10 cellular contexts compared by ENCODE assay signal in the genomic region with DNA sequence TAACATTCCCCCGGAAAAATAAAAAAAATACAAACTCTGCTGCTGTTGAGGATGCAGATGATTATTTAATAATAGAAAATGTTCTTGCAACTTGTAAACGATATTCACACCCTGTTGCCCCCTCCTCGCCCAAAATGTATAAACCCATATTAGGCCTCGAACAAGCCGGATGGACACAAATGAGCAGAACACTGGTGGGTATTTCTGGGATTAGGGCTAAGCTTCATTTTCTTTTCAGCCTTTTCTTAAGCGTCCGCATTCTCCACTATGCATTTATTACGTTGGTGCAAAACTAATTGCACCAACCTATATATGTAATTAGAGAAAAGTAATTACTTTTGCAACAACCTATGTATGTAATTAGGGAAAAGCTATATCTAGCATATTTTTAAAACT. TPM values are rescaled to one million over a fixed set of nuclear protein-coding genes. Genes with fewer than 3 reads are reported as not detected.
DNase-seq lines count a peak whose midpoint lies in the region; ATAC-seq and TF ChIP-seq lines count a peak whose summit lies in the region.
"Had no signal": no experiment of that assay in that cellular context is flagged by ENCODE, and none has a peak within 500 bp of the region (broad histone marks: within the 10 kb centered on the region; RNA-seq: fewer than 3 reads in every experiment).

No MANE protein-coding gene starts in this region.

- H3K4me1 ChIP-seq in heart right ventricle: peaks cover 0 to 37% (median 11%) of the 10 kb centered on the region in 9 donors
- H3K4me1 ChIP-seq in muscle layer of duodenum (ENCODE audit: control insufficient read depth in 1 of 2, insufficient read depth in 2 of 2, low read length in 2 of 2): peaks cover 3% of the 10 kb centered on the region in 2 donors
- no peaks in the 10 kb centered on the region for H3K4me1 ChIP-seq in urinary bladder (ENCODE audit: insufficient read depth)

- peaks cover 36% of the 10 kb centered on the region for H3K4me1 Mint-ChIP-seq in chondrocyte (ENCODE audit: low read depth)

- no peaks in the 10 kb centered on the region for H3K9me3 ChIP-seq in heart right ventricle
- H3K9me3 ChIP-seq in muscle layer of duodenum (ENCODE audit: control insufficient read depth in 1 of 2, low read length in 2 of 2): no peaks in the 10 kb centered on the region
- H3K9me3 ChIP-seq: neutrophil had no signal

- H3K4me3 ChIP-seq in heart right ventricle: peak overlapping the region in 9 of 10 donors; percentile 49 to 80 (median 65)
- peak overlapping the region; percentile 71 to 73 for H3K4me3 ChIP-seq in muscle layer of duodenum (ENCODE audit: low read depth in 1 of 2, low read length in 2 of 2)
- H3K4me3 ChIP-seq in urinary bladder (ENCODE audit: low read depth, low read length): peak overlapping the region; percentile 51

- H3K36me3 Mint-ChIP-seq in chondrocyte (ENCODE audit: low read depth): peaks cover 1% of the 10 kb centered on the region
- H3K36me3 Mint-ChIP-seq: CD8-positive, alpha-beta T cell had no signal

- peak in 2 of 8 donors; percentile 1 to 15 for ATAC-seq in heart right ventricle
- ATAC-seq: CD8-positive, alpha-beta T cell had no signal

- intact Hi-C loops in heart right ventricle (cut with DNase I): loop anchor here in 4 of 10 donors (5.0 kb wide), 1 partner anchor 81 kb away; a partner anchor contains a TSS
- intact Hi-C loops in cardiac septum (cut with DNase I): loop anchor here (5.0 kb wide), 1 partner anchor 81 kb away; a partner anchor contains a TSS

- peak overlapping the region; percentile 89 for H3K4me3 Mint-ChIP-seq in chondrocyte (ENCODE audit: unreplicated experiment)

- H3K36me3 ChIP-seq in heart right ventricle: peaks cover 0 to 11% (median 0%) of the 10 kb centered on the region in 9 donors
- no peaks in the 10 kb centered on the region for H3K36me3 ChIP-seq in muscle layer of duodenum (ENCODE audit: control insufficient read depth in 1 of 2, insufficient read depth in 2 of 2, low read length in 2 of 2)
- no peaks in the 10 kb centered on the region for H3K36me3 ChIP-seq in urinary bladder (ENCODE audit: insufficient read depth)
- H3K36me3 ChIP-seq: neutrophil had no signal

- 38 to 49% methylated on average over 8 of the region's 8 CpGs for WGBS in heart right ventricle, 2 donors
- 34% methylated on average over 8 of the region's 8 CpGs for WGBS in urinary bladder

- H3K27me3 Mint-ChIP-seq in chondrocyte (ENCODE audit: low read depth): no peaks in the 10 kb centered on the region

- peak overlapping the region; percentile 97 for H3K27ac Mint-ChIP-seq in chondrocyte (ENCODE audit: unreplicated experiment)
- H3K27ac Mint-ChIP-seq: CD8-positive, alpha-beta T cell had no signal

- DNase-seq in heart right ventricle (no peak), cardiac septum (ENCODE audit: low spot score) (no peak), chondrocyte (ENCODE audit: low spot score) (no peak), GDM1 (lab: John Stamatoyannopoulos, UW) (no peak), NOMO-1 treated with DMSO at 0.1 percent for 48 hours (lab: John Stamatoyannopoulos, UW; ENCODE audit: unreplicated experiment) (no peak), NCI-H146 (lab: John Stamatoyannopoulos, UW) (no peak)

- no peak for TF ChIP-seq CTCF in heart right ventricle (IDR thresholded peaks at IDR 0.05)
- TF ChIP-seq CTCF in chondrocyte (IDR thresholded peaks at IDR 0.05): no peak

- H3K27ac ChIP-seq in heart right ventricle (peak overlapping the region; percentile 84 to 98 (median 90)), muscle layer of duodenum (ENCODE audit: low read length) (peak overlapping the region; percentile 85), urinary bladder (ENCODE audit: low read depth) (peak overlapping the region; percentile 76)
- H3K27ac ChIP-seq: neutrophil had no signal

- H3K27me3 ChIP-seq in heart right ventricle (peaks cover 0 to 30% (median 0%) of the 10 kb centered on the region in 7 donors), muscle layer of duodenum (ENCODE audit: low read depth, low read length) (no peaks in the 10 kb centered on the region)

- H3K9me3 Mint-ChIP-seq in chondrocyte (ENCODE audit: low read depth): no peaks in the 10 kb centered on the region
- H3K9me3 Mint-ChIP-seq: CD8-positive, alpha-beta T cell had no signal

RNA-seq across cellular contexts. Expression of a gene that starts 0.3 kb away (rescaled TPM):
- total RNA-seq in heart right ventricle: 10 to 100 TPM; 10.6 to 24.7 (median 14.6) TPM
- 10 to 100 TPM; 32.1 to 52.7 TPM for polyA plus RNA-seq in heart right ventricle
- 14.3 TPM for total RNA-seq in cardiac septum
- 8.2 to 15.0 TPM (median 9.4 TPM) in 3 replicates for total RNA-seq in chondrocyte
- total RNA-seq in urinary bladder: 48.1 TPM
- 31.9 TPM for polyA plus RNA-seq in urinary bladder
- total RNA-seq: CD8-positive, alpha-beta T cell had no signal

RNA-seq across cellular contexts. Expression of a gene that starts 14.8 kb away (rescaled TPM):
- total RNA-seq in heart right ventricle (not detected), cardiac septum (not detected), chondrocyte (not detected in 3 replicates), urinary bladder (0.95 TPM)
- polyA plus RNA-seq in heart right ventricle (not detected), urinary bladder (not detected)
- total RNA-seq: CD8-positive, alpha-beta T cell had no signal

RNA-seq across cellular contexts. Expression of a gene that starts 30.6 kb away (rescaled TPM):
- total RNA-seq in heart right ventricle (10 to 100 TPM in 1 of 10 donors, 1 to 10 TPM in 9; 1.1 to 13.4 (median 2.2) TPM), cardiac septum (1.9 TPM), chondrocyte (6.0 to 14.1 TPM (median 10.6 TPM) in 3 replicates), urinary bladder (19.3 TPM)
- polyA plus RNA-seq in heart right ventricle (1 to 10 TPM; 1.8 to 8.5 TPM), urinary bladder (5.5 TPM)
- total RNA-seq: CD8-positive, alpha-beta T cell had no signal
